ENCODE assay signal across 17 cellular contexts in the genomic region with DNA sequence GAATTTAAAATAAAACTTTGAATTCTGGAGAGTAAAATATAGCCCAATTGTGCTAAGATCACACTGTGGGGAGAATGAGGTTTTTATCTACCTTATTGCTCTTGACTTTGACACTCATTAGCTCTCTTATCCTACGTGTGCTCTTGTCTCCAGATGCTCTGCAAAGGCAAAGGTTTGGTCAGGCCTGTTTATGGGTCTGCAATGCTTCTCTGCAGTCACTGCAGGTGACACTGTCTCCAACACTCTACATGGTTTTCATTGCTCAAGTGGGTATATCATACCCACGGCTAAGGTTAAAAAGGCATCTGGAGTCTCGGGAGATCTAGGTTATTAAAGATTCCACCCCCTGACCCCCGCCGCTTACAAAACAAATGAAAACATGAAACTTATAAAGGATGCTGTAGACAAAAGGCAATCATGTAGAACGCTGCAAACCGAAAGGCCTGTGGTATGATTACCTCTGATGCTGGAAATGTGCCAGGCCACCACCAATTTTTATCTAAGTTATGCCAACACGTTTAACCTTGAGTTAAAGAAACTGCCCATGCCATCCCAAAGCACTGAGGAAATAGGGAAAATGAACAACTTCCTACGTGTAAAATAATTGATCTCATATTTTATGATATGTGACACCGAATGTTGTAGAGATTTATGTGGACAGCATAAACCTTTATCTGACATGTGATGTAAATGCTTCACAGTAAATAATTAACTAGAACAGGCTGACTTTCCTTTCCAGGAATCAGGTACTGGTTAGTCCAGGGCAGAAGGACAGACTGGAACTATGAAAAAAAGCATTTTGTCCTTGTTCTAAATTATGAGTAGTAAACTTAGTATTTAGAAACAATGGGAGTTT.
DNase-seq lines count a peak whose midpoint lies in the region; ATAC-seq and TF ChIP-seq lines count a peak whose summit lies in the region.
"Had no signal": no experiment of that assay in that cellular context is flagged by ENCODE, and none has a peak within 500 bp of the region (broad histone marks: within the 10 kb centered on the region; RNA-seq: fewer than 3 reads in every experiment).

No MANE protein-coding gene starts in this region.

- TF ChIP-seq POLR2A in body of pancreas (IDR thresholded peaks at IDR 0.05): no peak

- TF ChIP-seq CTCF in body of pancreas (IDR thresholded peaks at IDR 0.05) (no peak), mucosa of descending colon (IDR thresholded peaks at IDR 0.05) (no peak), PC-3 (conservative IDR thresholded peaks at IDR 0.05; ENCODE audit: low read depth, low read length) (no peak)

- no peak overlapping the region for H2AFZ ChIP-seq in PC-3 (ENCODE audit: low read length)

- H3K4me1 ChIP-seq in body of pancreas (peaks cover 16% of the 10 kb centered on the region), mucosa of descending colon (ENCODE audit: low read depth) (peaks cover 12% of the 10 kb centered on the region), PC-3 (ENCODE audit: insufficient read depth, low read length) (no peaks in the 10 kb centered on the region)
- H3K4me1 ChIP-seq in effector memory CD4-positive, alpha-beta T cell (ENCODE audit: control insufficient read depth, insufficient read depth, low read length, poor library complexity, severe bottlenecking): no peaks in the 10 kb centered on the region
- H3K4me1 ChIP-seq: vagina had no signal

- H3K36me3 ChIP-seq in body of pancreas (replicated peaks in 1 of 2; ENCODE audit: insufficient read depth in 1 of 2, low read depth in 2 of 2) (no peaks in the 10 kb centered on the region), mucosa of descending colon (ENCODE audit: low read depth) (no peaks in the 10 kb centered on the region), PC-3 (ENCODE audit: low read depth, low read length) (no peaks in the 10 kb centered on the region)
- H3K36me3 ChIP-seq in effector memory CD4-positive, alpha-beta T cell (ENCODE audit: control insufficient read depth, insufficient read depth, low read length): no peaks in the 10 kb centered on the region
- H3K36me3 ChIP-seq: spleen, vagina had no signal

- POLR2A ChIA-PET in PC-3 (lab: Charles Lee; ENCODE audit: unreplicated experiment): no interaction called here

- CTCF ChIA-PET in PC-3 (lab: Charles Lee): no interaction called here

- H3K9me3 ChIP-seq in body of pancreas: no peaks in the 10 kb centered on the region
- H3K9me3 ChIP-seq in mucosa of descending colon: no peaks in the 10 kb centered on the region
- no peaks in the 10 kb centered on the region for H3K9me3 ChIP-seq in PC-3 (ENCODE audit: low read length)
- no peaks in the 10 kb centered on the region for H3K9me3 ChIP-seq in effector memory CD4-positive, alpha-beta T cell (ENCODE audit: control insufficient read depth, low read length)
- H3K9me3 ChIP-seq: spleen, vagina had no signal

- ATAC-seq in body of pancreas: peak; percentile 79
- peak; percentile 96 for ATAC-seq in mucosa of descending colon
- ATAC-seq in PC-3: no peak
- no peak for ATAC-seq in GM19328 (IDR thresholded peaks at IDR 0.05; ENCODE audit: unreplicated experiment)
- ATAC-seq: activated CD4-positive, alpha-beta T cell treated with anti-CD3 and anti-CD28 coated beads for 36 hours; left ventricle myocardium superior had no signal

- WGBS in body of pancreas, 2 donors: 27 to 39% methylated on average over 10 of the region's 10 CpGs

- no peaks in the 10 kb centered on the region for H4K20me1 ChIP-seq in PC-3 (ENCODE audit: low read length)

- DNase-seq in DMS53 (lab: John Stamatoyannopoulos, UW) (peak; percentile 85), NCI-H2107 (lab: John Stamatoyannopoulos, UW) (peak; percentile 58), body of pancreas (peak; percentile 62 to 74 (median 70)), mucosa of descending colon (peak in 2 of 3 donors; percentile 29 to 66), PC-3 (no peak), dedifferentiated amniotic fluid mesenchymal stem cell (ENCODE audit: extremely low spot score) (no peak)
- DNase-seq in effector memory CD4-positive, alpha-beta T cell: no peak
- DNase-seq: activated CD4-positive, alpha-beta T cell treated with anti-CD3 and anti-CD28 coated beads for 36 hours; activated naive CD4-positive, alpha-beta T cell treated with anti-CD3 and anti-CD28 coated beads, Interleukin-2, amount 50 U/mL, for 16 hours; DMS 273 treated with DMSO at 0.1 percent for 48 hours; hypothalamus; left ventricle myocardium superior; NCI-H1436 treated with DMSO at 0.1 percent for 48 hours; spleen; T1000 had no signal

- H3K4me3 ChIP-seq in body of pancreas (no peak overlapping the region), mucosa of descending colon (no peak overlapping the region), PC-3 (ENCODE audit: low read length) (no peak overlapping the region)
- H3K4me3 ChIP-seq in effector memory CD4-positive, alpha-beta T cell (ENCODE audit: insufficient read depth, low read depth, low read length, poor library complexity, severe bottlenecking): no peak overlapping the region
- H3K4me3 ChIP-seq: spleen, vagina had no signal

- H3K4me2 ChIP-seq in PC-3 (ENCODE audit: low read length): no peak overlapping the region

- intact Hi-C loops in body of pancreas (cut with DNase I) (no loop called here), mucosa of descending colon (cut with DNase I, micrococcal nuclease) (no loop called here), PC-3 (cut with micrococcal nuclease) (no loop called here)

- no peaks in the 10 kb centered on the region for H3K79me2 ChIP-seq in PC-3 (ENCODE audit: low read length)

- no peaks in the 10 kb centered on the region for H3K27me3 ChIP-seq in body of pancreas
- no peaks in the 10 kb centered on the region for H3K27me3 ChIP-seq in PC-3 (ENCODE audit: low read length)
- no peaks in the 10 kb centered on the region for H3K27me3 ChIP-seq in effector memory CD4-positive, alpha-beta T cell (replicated peaks; ENCODE audit: control insufficient read depth, insufficient read depth, low read length, poor library complexity, severe bottlenecking)
- H3K27me3 ChIP-seq: spleen, vagina had no signal

- H3K9me2 ChIP-seq in PC-3 (replicated peaks; ENCODE audit: low read length): no peaks in the 10 kb centered on the region

- H3F3A ChIP-seq in PC-3 (ENCODE audit: low read length, unreplicated experiment): no peaks in the 10 kb centered on the region

- no peak overlapping the region for H3K9ac ChIP-seq in PC-3 (ENCODE audit: low read length)

- BruUV-seq in PC-3 (replicated peaks; lab: Mats Ljungman, UMichigan): no TSS peak

- peak overlapping the region in 3 of 4 donors; percentile 37 to 67 (median 49) for H3K27ac ChIP-seq in body of pancreas
- no peak overlapping the region for H3K27ac ChIP-seq in PC-3 (ENCODE audit: low read length)
- no peak overlapping the region for H3K27ac ChIP-seq in effector memory CD4-positive, alpha-beta T cell (ENCODE audit: insufficient read depth, low read length, poor library complexity, severe bottlenecking)
- H3K27ac ChIP-seq: spleen, vagina had no signal

Comparison
In these comparisons a context has a peak if more than half of its experiments do, and no peak if none do; other contexts are left out.
1. DNase-seq: peak in DMS53 (single experiment), NCI-H2107 (single experiment), body of pancreas (4 of 4) and mucosa of descending colon (2 of 3); none in PC-3 (single experiment), dedifferentiated amniotic fluid mesenchymal stem cell (single experiment) and effector memory CD4-positive, alpha-beta T cell (0 of 3).
2. ATAC-seq: peak in body of pancreas (single experiment) and mucosa of descending colon (single experiment); none in PC-3 (single experiment) and GM19328 (single experiment).
3. H3K27ac ChIP-seq: peak in body of pancreas (3 of 4); none in PC-3 (single experiment) and effector memory CD4-positive, alpha-beta T cell (single experiment).